Comparison of ENCODE assay signal across 14 cellular contexts in genomic region chr4:159159611-159160010, GRCh38. TPM values are rescaled to one million over a fixed set of nuclear protein-coding genes. Genes with fewer than 3 reads are reported as not detected.
A peak's percentile ranks its signal among the peaks of the same experiment; 100 is the strongest.
DNase-seq lines count a peak whose midpoint lies in the region; ATAC-seq and FAIRE-seq lines count a peak whose summit lies in the region.
"Had no signal": no experiment of that assay in that cellular context is flagged by ENCODE, and none has a peak within 500 bp of the region (broad histone marks: within the 10 kb centered on the region; RNA-seq: fewer than 3 reads in every experiment).

No MANE protein-coding gene starts in this region.

- ATAC-seq in HG03469 (IDR thresholded peaks at IDR 0.05; ENCODE audit: unreplicated experiment): no peak

- peak; percentile 7 for DNase-seq in NCI-H1436 (lab: John Stamatoyannopoulos, UW)
- DNase-seq in NCI-H1436 treated with DMSO at 0.1 percent for 48 hours (lab: John Stamatoyannopoulos, UW): no peak
- no peak for DNase-seq in GM19239 (ENCODE audit: insufficient read length, low spot score)
- peak; percentile 85 for DNase-seq in NCI-H748 (lab: John Stamatoyannopoulos, UW; ENCODE audit: unreplicated experiment)
- no peak for DNase-seq in frontal cortex (ENCODE audit: low spot score in 2 of 2)
- no peak for DNase-seq in NCI-H2171 (lab: John Stamatoyannopoulos, UW)
- DNase-seq in NCI-H2029 (lab: John Stamatoyannopoulos, UW): no peak
- DNase-seq: C1 segment of cervical spinal cord, DMS53, H9, NCI-H2171 treated with DMSO at 0.1 percent for 48 hours, NCI-H510A, SIG-M5 had no signal

- peak; percentile 35 for FAIRE-seq in GM19239 (lab: Jason Lieb, UNC)
- FAIRE-seq in frontal cortex (lab: Jason Lieb, UNC): peak; percentile 44

RNA-seq across cellular contexts. Expression of gene RAPGEF2, which starts 56.7 kb away (rescaled TPM):
- 174 TPM for total RNA-seq in frontal cortex

Comparison
In these comparisons a context has a peak if more than half of its experiments do, and no peak if none do; other contexts are left out.
1. DNase-seq: peak in NCI-H1436 (single experiment) and NCI-H748 (single experiment); none in NCI-H1436 treated with DMSO at 0.1 percent for 48 hours (single experiment), GM19239 (single experiment), frontal cortex (0 of 2), NCI-H2171 (single experiment) and NCI-H2029 (single experiment).